Comparison of ENCODE assay signal across 1 cellular context in the genomic region with DNA sequence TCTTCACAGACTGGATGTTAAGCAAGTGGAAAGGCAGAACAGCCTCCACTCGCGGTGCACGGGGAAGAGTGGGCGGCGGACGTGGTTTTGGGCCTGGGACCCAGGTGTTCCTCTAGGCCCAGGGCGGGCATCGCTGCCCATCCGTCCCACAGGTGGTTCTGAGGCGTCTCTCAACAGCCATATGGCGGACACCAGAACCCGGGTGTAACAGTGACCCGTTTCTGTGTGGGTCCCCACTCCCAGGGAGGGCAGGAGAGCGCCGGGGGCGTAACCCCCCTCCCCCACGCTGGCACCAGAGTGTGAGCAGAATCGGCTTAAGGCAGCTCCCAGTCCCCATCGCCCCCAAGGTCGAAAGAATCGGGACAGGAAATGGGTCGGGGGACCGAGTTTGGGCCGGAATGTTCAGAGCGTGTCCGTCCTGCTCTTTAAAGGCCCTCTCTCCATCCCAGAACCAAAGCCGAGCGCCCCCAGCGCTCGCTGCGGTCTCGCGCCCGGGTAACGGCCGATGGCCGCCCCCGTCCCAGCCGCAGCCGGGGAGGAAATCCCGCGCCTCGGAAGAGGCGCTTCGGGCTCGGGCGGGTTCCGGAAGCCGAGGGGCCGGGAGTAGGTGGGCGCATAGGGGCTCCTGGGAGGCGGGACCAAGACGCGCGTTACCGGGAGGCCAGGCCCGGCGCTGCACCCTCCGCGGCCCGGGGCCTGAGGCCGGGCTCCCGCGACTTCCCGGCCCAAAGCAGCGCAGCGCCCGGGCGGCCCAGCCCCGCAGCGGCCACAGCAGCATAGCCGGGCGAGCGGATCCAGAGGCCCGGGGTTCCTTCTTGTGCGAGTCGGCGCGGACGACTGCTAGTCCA.
TF ChIP-seq lines count a peak whose summit lies in the region.

A gene (minus strand): TSS at position 839 of the 848 bp plus-strand sequence. CDS start 61 bp downstream, at position 778.

TF ChIP-seq in H1, 55 proteins besides CTCF, POLR2A, EP300 and RAD21 (continued from another document):
- TF ChIP-seq, protein P1, sequence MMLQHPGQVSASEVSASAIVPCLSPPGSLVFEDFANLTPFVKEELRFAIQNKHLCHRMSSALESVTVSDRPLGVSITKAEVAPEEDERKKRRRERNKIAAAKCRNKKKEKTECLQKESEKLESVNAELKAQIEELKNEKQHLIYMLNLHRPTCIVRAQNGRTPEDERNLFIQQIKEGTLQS (IDR thresholded peaks at IDR 0.05; ENCODE audit: insufficient read depth, low read depth, low read length): no peak
- TF ChIP-seq SIX5 (IDR thresholded peaks at IDR 0.05; ENCODE audit: low read depth, low read length): no peak
- TF ChIP-seq BACH1 (IDR thresholded peaks at IDR 0.05; ENCODE audit: low read length): no peak
- no peak; the same call in 1 of the 2 replicates for TF ChIP-seq GTF2F1 (IDR thresholded peaks at IDR 0.05; ENCODE audit: borderline replicate concordance, low read depth, low read length)
- TF ChIP-seq ZNF274 (IDR thresholded peaks at IDR 0.05; ENCODE audit: borderline replicate concordance, extremely low read depth, low read length): no peak
- no peak for TF ChIP-seq CREB1 (IDR thresholded peaks at IDR 0.05)
- no peak for TF ChIP-seq GABPA (IDR thresholded peaks at IDR 0.05; ENCODE audit: borderline replicate concordance, insufficient read depth, low read length)
- TF ChIP-seq, protein P2, sequence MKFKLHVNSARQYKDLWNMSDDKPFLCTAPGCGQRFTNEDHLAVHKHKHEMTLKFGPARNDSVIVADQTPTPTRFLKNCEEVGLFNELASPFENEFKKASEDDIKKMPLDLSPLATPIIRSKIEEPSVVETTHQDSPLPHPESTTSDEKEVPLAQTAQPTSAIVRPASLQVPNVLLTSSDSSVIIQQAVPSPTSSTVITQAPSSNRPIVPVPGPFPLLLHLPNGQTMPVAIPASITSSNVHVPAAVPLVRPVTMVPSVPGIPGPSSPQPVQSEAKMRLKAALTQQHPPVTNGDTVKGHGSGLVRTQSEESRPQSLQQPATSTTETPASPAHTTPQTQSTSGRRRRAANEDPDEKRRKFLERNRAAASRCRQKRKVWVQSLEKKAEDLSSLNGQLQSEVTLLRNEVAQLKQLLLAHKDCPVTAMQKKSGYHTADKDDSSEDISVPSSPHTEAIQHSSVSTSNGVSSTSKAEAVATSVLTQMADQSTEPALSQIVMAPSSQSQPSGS (IDR thresholded peaks at IDR 0.05; ENCODE audit: low read length): no peak
- TF ChIP-seq MAFK (IDR thresholded peaks at IDR 0.05; ENCODE audit: low read depth, low read length): no peak
- no peak for TF ChIP-seq CBX8 (IDR thresholded peaks at IDR 0.05; ENCODE audit: borderline replicate concordance, low read depth, low read length)
- no peak for TF ChIP-seq POU5F1 (IDR thresholded peaks at IDR 0.05; ENCODE audit: low read depth, low read length)
- no peak for TF ChIP-seq NRF1 (IDR thresholded peaks at IDR 0.05; ENCODE audit: low read depth, low read length)
- peak; percentile 82 for TF ChIP-seq TAF7 (optimal IDR thresholded peaks at IDR 0.05; ENCODE audit: borderline replicate concordance, low read depth, low read length)
- 0 out of 2 replicates have a peak, but pooled peaks have one; percentile 26 for TF ChIP-seq POLR2AphosphoS5 (IDR thresholded peaks at IDR 0.05; ENCODE audit: low read depth, low read length)
- peak; percentile 53; the same call in 1 of the 2 replicates for TF ChIP-seq RBBP5 (IDR thresholded peaks at IDR 0.05; ENCODE audit: borderline replicate concordance, low read depth, low read length)
- TF ChIP-seq SP4 (IDR thresholded peaks at IDR 0.05; ENCODE audit: low read length): no peak
- TF ChIP-seq CHD2 (IDR thresholded peaks at IDR 0.05; ENCODE audit: low read length): no peak
- no peak for TF ChIP-seq SRF (IDR thresholded peaks at IDR 0.05; ENCODE audit: low read depth, low read length)
- TF ChIP-seq SIN3A (conservative IDR thresholded peaks at IDR 0.05 in 1 of 2, IDR thresholded peaks at IDR 0.05 in 1 of 2; ENCODE audit: low read depth in 1 of 2, low read length in 2 of 2): 0 out of 4 replicates have a peak, but pooled peaks of 1 of the 2 experiments have one; percentile 4
- TF ChIP-seq SIRT6 (IDR thresholded peaks at IDR 0.05; ENCODE audit: low read length): no peak
- TF ChIP-seq KDM4A (IDR thresholded peaks at IDR 0.05; ENCODE audit: low read depth, low read length, severe bottlenecking): peak; percentile 78
- no peak for TF ChIP-seq TEAD4 (IDR thresholded peaks at IDR 0.05; ENCODE audit: low read depth, low read length)
- TF ChIP-seq, protein P3, sequence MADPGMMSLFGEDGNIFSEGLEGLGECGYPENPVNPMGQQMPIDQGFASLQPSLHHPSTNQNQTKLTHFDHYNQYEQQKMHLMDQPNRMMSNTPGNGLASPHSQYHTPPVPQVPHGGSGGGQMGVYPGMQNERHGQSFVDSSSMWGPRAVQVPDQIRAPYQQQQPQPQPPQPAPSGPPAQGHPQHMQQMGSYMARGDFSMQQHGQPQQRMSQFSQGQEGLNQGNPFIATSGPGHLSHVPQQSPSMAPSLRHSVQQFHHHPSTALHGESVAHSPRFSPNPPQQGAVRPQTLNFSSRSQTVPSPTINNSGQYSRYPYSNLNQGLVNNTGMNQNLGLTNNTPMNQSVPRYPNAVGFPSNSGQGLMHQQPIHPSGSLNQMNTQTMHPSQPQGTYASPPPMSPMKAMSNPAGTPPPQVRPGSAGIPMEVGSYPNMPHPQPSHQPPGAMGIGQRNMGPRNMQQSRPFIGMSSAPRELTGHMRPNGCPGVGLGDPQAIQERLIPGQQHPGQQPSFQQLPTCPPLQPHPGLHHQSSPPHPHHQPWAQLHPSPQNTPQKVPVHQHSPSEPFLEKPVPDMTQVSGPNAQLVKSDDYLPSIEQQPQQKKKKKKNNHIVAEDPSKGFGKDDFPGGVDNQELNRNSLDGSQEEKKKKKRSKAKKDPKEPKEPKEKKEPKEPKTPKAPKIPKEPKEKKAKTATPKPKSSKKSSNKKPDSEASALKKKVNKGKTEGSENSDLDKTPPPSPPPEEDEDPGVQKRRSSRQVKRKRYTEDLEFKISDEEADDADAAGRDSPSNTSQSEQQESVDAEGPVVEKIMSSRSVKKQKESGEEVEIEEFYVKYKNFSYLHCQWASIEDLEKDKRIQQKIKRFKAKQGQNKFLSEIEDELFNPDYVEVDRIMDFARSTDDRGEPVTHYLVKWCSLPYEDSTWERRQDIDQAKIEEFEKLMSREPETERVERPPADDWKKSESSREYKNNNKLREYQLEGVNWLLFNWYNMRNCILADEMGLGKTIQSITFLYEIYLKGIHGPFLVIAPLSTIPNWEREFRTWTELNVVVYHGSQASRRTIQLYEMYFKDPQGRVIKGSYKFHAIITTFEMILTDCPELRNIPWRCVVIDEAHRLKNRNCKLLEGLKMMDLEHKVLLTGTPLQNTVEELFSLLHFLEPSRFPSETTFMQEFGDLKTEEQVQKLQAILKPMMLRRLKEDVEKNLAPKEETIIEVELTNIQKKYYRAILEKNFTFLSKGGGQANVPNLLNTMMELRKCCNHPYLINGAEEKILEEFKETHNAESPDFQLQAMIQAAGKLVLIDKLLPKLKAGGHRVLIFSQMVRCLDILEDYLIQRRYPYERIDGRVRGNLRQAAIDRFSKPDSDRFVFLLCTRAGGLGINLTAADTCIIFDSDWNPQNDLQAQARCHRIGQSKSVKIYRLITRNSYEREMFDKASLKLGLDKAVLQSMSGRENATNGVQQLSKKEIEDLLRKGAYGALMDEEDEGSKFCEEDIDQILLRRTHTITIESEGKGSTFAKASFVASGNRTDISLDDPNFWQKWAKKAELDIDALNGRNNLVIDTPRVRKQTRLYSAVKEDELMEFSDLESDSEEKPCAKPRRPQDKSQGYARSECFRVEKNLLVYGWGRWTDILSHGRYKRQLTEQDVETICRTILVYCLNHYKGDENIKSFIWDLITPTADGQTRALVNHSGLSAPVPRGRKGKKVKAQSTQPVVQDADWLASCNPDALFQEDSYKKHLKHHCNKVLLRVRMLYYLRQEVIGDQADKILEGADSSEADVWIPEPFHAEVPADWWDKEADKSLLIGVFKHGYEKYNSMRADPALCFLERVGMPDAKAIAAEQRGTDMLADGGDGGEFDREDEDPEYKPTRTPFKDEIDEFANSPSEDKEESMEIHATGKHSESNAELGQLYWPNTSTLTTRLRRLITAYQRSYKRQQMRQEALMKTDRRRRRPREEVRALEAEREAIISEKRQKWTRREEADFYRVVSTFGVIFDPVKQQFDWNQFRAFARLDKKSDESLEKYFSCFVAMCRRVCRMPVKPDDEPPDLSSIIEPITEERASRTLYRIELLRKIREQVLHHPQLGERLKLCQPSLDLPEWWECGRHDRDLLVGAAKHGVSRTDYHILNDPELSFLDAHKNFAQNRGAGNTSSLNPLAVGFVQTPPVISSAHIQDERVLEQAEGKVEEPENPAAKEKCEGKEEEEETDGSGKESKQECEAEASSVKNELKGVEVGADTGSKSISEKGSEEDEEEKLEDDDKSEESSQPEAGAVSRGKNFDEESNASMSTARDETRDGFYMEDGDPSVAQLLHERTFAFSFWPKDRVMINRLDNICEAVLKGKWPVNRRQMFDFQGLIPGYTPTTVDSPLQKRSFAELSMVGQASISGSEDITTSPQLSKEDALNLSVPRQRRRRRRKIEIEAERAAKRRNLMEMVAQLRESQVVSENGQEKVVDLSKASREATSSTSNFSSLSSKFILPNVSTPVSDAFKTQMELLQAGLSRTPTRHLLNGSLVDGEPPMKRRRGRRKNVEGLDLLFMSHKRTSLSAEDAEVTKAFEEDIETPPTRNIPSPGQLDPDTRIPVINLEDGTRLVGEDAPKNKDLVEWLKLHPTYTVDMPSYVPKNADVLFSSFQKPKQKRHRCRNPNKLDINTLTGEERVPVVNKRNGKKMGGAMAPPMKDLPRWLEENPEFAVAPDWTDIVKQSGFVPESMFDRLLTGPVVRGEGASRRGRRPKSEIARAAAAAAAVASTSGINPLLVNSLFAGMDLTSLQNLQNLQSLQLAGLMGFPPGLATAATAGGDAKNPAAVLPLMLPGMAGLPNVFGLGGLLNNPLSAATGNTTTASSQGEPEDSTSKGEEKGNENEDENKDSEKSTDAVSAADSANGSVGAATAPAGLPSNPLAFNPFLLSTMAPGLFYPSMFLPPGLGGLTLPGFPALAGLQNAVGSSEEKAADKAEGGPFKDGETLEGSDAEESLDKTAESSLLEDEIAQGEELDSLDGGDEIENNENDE (IDR thresholded peaks at IDR 0.05; ENCODE audit: insufficient replicate concordance, low read length): no peak
- TF ChIP-seq CBX5 (IDR thresholded peaks at IDR 0.05; ENCODE audit: low read depth, low read length): no peak
- TF ChIP-seq TAF1 (IDR thresholded peaks at IDR 0.05; ENCODE audit: low read depth, low read length): peak; percentile 65; the same call in 1 of the 2 replicates
- no peak for TF ChIP-seq BRCA1 (IDR thresholded peaks at IDR 0.05; ENCODE audit: low read depth, low read length)
- TF ChIP-seq RXRA (IDR thresholded peaks at IDR 0.05; ENCODE audit: insufficient read depth, low read depth, low read length): no peak
- TF ChIP-seq KDM1A (IDR thresholded peaks at IDR 0.05; ENCODE audit: borderline replicate concordance, low read length): no peak
- peak; percentile 88 for TF ChIP-seq PHF8 (conservative IDR thresholded peaks at IDR 0.05; ENCODE audit: low read depth, low read length)
- peak; percentile 80 for TF ChIP-seq ASH2L (IDR thresholded peaks at IDR 0.05; ENCODE audit: low read length)
